ENCODE assay signal across 13 cellular contexts in the genomic region with DNA sequence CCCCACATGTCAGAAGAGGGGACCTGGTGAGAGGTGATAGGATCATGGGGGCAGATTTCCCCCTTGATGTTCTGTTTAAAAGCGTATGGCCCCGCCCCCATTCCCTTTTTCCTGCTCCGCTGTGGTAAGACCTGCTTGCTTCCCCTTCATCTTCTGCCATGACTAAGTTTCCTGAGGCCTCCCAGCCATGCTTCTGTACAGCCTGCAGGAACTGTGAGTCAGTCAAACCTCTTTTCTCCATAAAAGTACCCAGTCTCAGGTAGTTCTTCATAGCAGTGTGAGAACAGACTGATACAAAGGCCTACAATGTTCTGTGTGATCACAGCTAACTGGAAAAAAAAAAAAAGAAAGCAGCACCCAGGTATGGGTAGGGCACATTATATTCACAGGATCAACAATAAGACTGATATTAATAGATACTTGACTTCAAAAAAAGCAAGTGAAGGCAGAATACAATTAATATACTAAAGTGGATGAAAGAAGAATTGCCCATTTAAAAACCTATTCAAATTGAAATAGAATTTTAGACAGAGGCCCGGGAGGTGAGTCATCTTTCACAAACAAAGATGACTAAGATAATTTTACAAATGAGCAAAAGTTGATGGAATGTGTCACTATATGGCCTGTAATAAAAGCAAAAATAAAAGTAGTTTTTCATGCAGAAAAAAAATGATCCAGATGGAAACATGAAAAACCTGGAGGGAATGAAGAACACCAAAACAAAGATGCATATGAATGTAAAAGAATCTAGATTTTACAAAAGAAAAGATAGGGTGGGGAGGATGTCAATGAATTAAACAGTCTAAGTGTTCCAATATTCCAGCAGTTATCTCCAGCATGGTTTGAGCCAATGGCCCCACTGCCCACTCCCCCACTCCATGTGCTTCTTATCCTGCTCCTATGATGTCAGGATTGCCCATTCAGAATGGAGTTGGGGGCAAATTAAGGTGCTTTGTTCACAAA. TPM values are rescaled to one million over a fixed set of nuclear protein-coding genes. Genes with fewer than 3 reads are reported as not detected.
DNase-seq lines count a peak whose midpoint lies in the region; ATAC-seq and TF ChIP-seq lines count a peak whose summit lies in the region.
"Had no signal": no experiment of that assay in that cellular context is flagged by ENCODE, and none has a peak within 500 bp of the region (broad histone marks: within the 10 kb centered on the region; RNA-seq: fewer than 3 reads in every experiment).

No MANE protein-coding gene starts in this region.

- 0 out of 2 replicates have a peak, but pooled peaks cover 3% of the 10 kb centered on the region for H3K27me3 Mint-ChIP-seq in HFFc6 (ENCODE audit: insufficient read depth)

- intact Hi-C loops in cardiac septum (cut with DNase I): no loop called here

- no peaks in the 10 kb centered on the region for H3K9me3 Mint-ChIP-seq in HFFc6

- H3K36me3 ChIP-seq in brain microvascular endothelial cell (replicated peaks) (no peaks in the 10 kb centered on the region), suprapubic skin (no peaks in the 10 kb centered on the region)

- no peaks in the 10 kb centered on the region for H3K4me1 ChIP-seq in suprapubic skin

- H3K27ac ChIP-seq in brain microvascular endothelial cell (peak overlapping the region; percentile 12), suprapubic skin (no peak overlapping the region)

- peak overlapping the region; percentile 48; the same call in 1 of the 2 replicates for H3K27ac Mint-ChIP-seq in HFFc6

- DNase-seq in activated CD4-positive, CD25-positive, alpha-beta regulatory T cell (lab: John Stamatoyannopoulos, UW): no peak
- no peak for DNase-seq in HFFc6
- peak; percentile 45 for DNase-seq in brain microvascular endothelial cell
- peak; percentile 29 to 89 for DNase-seq in lung microvascular endothelial cell (ENCODE audit: low read depth in 2 of 2)
- DNase-seq in suprapubic skin (ENCODE audit: low spot score in 2 of 2): no peak
- no peak for DNase-seq in cardiac septum (ENCODE audit: low spot score)
- DNase-seq: 8988T, NCI-H1694, retina, SW 1271 had no signal

- TF ChIP-seq EP300 in suprapubic skin (IDR thresholded peaks at IDR 0.05): no peak

- in situ Hi-C loops in brain microvascular endothelial cell (cut with HindIII; ENCODE audit: low pct_ligation_motif_present, low sequenced_read_pairs): no loop called here

- WGBS in suprapubic skin: 75% methylated on average over 4 of the region's 4 CpGs

- TF ChIP-seq POLR2A in suprapubic skin (IDR thresholded peaks at IDR 0.05): no peak

- H3K27me3 ChIP-seq in brain microvascular endothelial cell (replicated peaks): no peaks in the 10 kb centered on the region
- H3K27me3 ChIP-seq in suprapubic skin: no peaks in the 10 kb centered on the region

- H3K4me1 Mint-ChIP-seq in HFFc6 (ENCODE audit: low read depth): peaks cover 18% of the 10 kb centered on the region

- peak; percentile 39 to 56 for ATAC-seq in activated CD4-positive, CD25-positive, alpha-beta regulatory T cell treated with anti-CD3 and anti-CD28 coated beads, Interleukin-2, amount 50 U/mL, for 24 hours
- ATAC-seq in HG03095 (IDR thresholded peaks at IDR 0.05; ENCODE audit: unreplicated experiment): no peak

- TF ChIP-seq CTCF in HFFc6 (IDR thresholded peaks at IDR 0.05) (no peak), brain microvascular endothelial cell (IDR thresholded peaks at IDR 0.05; ENCODE audit: low read depth, low read length, missing control alignments) (no peak), suprapubic skin (IDR thresholded peaks at IDR 0.05) (no peak)

- H3K36me3 Mint-ChIP-seq in HFFc6 (ENCODE audit: low read depth): no peaks in the 10 kb centered on the region

- H3K4me3 ChIP-seq in brain microvascular endothelial cell (ENCODE audit: low read depth, low read length): no peak overlapping the region
- no peak overlapping the region for H3K4me3 ChIP-seq in suprapubic skin

- peak overlapping the region; percentile 23; the same call in 1 of the 2 replicates for H3K4me3 Mint-ChIP-seq in HFFc6

- no peaks in the 10 kb centered on the region for H3K9me3 ChIP-seq in suprapubic skin

RNA-seq across cellular contexts. Expression of a gene that starts 1.6 kb away (rescaled TPM):
- not detected for total RNA-seq in HFFc6 (2021; fragmentation: NEBNext Ultra II Directional; extraction: Animal tissue kit (Norgen Biotek cat#: 25700))
- total RNA-seq in lung microvascular endothelial cell (not detected in 2 replicates), suprapubic skin (under 1 TPM in 1 of 4 donors, not detected in 3; 0.85 TPM), cardiac septum (not detected)
- total RNA-seq: activated CD8-positive, alpha-beta memory T cell treated with anti-CD3 and anti-CD28 coated beads for 36 hours had no signal

RNA-seq across cellular contexts. Expression of a gene that starts 31.8 kb away (rescaled TPM):
- total RNA-seq in HFFc6 (2021; fragmentation: NEBNext Ultra II Directional; extraction: Animal tissue kit (Norgen Biotek cat#: 25700)): not detected
- total RNA-seq in lung microvascular endothelial cell: not detected in 2 replicates
- not detected for total RNA-seq in suprapubic skin
- total RNA-seq in cardiac septum: not detected
- total RNA-seq: activated CD8-positive, alpha-beta memory T cell treated with anti-CD3 and anti-CD28 coated beads for 36 hours had no signal

Comparison
In these comparisons a context has a peak if more than half of its experiments do, and no peak if none do; other contexts are left out.
1. DNase-seq: peak in brain microvascular endothelial cell (single experiment) and lung microvascular endothelial cell (2 of 2); none in activated CD4-positive, CD25-positive, alpha-beta regulatory T cell (0 of 4), HFFc6 (single experiment), suprapubic skin (0 of 2) and cardiac septum (single experiment).